12 cellular contexts compared by ENCODE assay signal in genomic region chr11:70323811-70324210, GRCh38. TPM values are rescaled to one million over a fixed set of nuclear protein-coding genes. Genes with fewer than 3 reads are reported as not detected.
A peak's percentile ranks its signal among the peaks of the same experiment; 100 is the strongest.
DNase-seq lines count a peak whose midpoint lies in the region; ATAC-seq and TF ChIP-seq lines count a peak whose summit lies in the region.
"Had no signal": no experiment of that assay in that cellular context is flagged by ENCODE, and none has a peak within 500 bp of the region (broad histone marks: within the 10 kb centered on the region; RNA-seq: fewer than 3 reads in every experiment).

No MANE protein-coding gene starts in this region.

- WGBS in mesodermal cell (ENCODE audit: insufficient coverage in 2 of 2), 2 experiments: 89 to 93% methylated on average over 1 of the region's 1 CpG

- peak overlapping the region; percentile 21 for H3K27ac Mint-ChIP-seq in stimulated activated naive CD8-positive, alpha-beta T cell treated with anti-CD3 and anti-CD28 coated beads, Interleukin-15, Interleukin-2, amounts not matched to agents 100 ng/mL and 50 ng/mL, for 24 hours
- peak overlapping the region; percentile 93 for H3K27ac Mint-ChIP-seq in chondrocyte (ENCODE audit: unreplicated experiment)
- H3K27ac Mint-ChIP-seq: activated CD4-positive, alpha-beta memory T cell treated with anti-CD3 and anti-CD28 coated beads, Interleukin-2, amount 10 ng/mL, durations not matched to agents 7 days and 5 days; CD4-positive, alpha-beta T cell had no signal

- H3K9me3 ChIP-seq in mesodermal cell (ENCODE audit: control insufficient read depth, low read length): no peaks in the 10 kb centered on the region
- H3K9me3 ChIP-seq: heart left ventricle, SJCRH30 had no signal

- no peaks in the 10 kb centered on the region for H3K27me3 Mint-ChIP-seq in stimulated activated naive CD8-positive, alpha-beta T cell treated with anti-CD3 and anti-CD28 coated beads, Interleukin-15, Interleukin-2, amounts not matched to agents 100 ng/mL and 50 ng/mL, for 24 hours
- H3K27me3 Mint-ChIP-seq in chondrocyte (ENCODE audit: low read depth): no peaks in the 10 kb centered on the region
- H3K27me3 Mint-ChIP-seq: activated CD4-positive, alpha-beta memory T cell treated with anti-CD3 and anti-CD28 coated beads, Interleukin-2, amount 10 ng/mL, durations not matched to agents 7 days and 5 days; CD4-positive, alpha-beta T cell had no signal

- no peak for DNase-seq in stimulated activated naive CD8-positive, alpha-beta T cell treated with anti-CD3 and anti-CD28 coated beads, Interleukin-15, Interleukin-2, amounts not matched to agents 100 U/mL and 50 U/mL, for 24 hours
- DNase-seq in chondrocyte (ENCODE audit: low spot score) (no peak), NCI-H510A treated with DMSO at 0.1 percent for 48 hours (lab: John Stamatoyannopoulos, UW) (no peak), SIG-M5 (lab: John Stamatoyannopoulos, UW) (no peak)
- DNase-seq: activated CD4-positive, alpha-beta memory T cell treated with anti-CD3 and anti-CD28 coated beads, Interleukin-2, amount 10 ng/mL, durations not matched to agents 7 days and 5 days; CD4-positive, alpha-beta T cell; heart left ventricle; SJCRH30 had no signal

- peaks cover 66% of the 10 kb centered on the region for H3K36me3 ChIP-seq in mesodermal cell (ENCODE audit: control insufficient read depth, insufficient read depth, low read length)

- peaks cover 12% of the 10 kb centered on the region for H3K4me1 Mint-ChIP-seq in stimulated activated naive CD8-positive, alpha-beta T cell treated with anti-CD3 and anti-CD28 coated beads, Interleukin-15, Interleukin-2, amounts not matched to agents 100 ng/mL and 50 ng/mL, for 24 hours (ENCODE audit: low read depth)
- peaks cover 37% of the 10 kb centered on the region for H3K4me1 Mint-ChIP-seq in chondrocyte (ENCODE audit: low read depth)

- peak overlapping the region; percentile 59 for H3K27ac ChIP-seq in mesodermal cell (ENCODE audit: low read depth, low read length, severe bottlenecking)
- H3K27ac ChIP-seq: SJCRH30 had no signal

- no peak overlapping the region for H3K4me3 Mint-ChIP-seq in stimulated activated naive CD8-positive, alpha-beta T cell treated with anti-CD3 and anti-CD28 coated beads, Interleukin-15, Interleukin-2, amounts not matched to agents 100 ng/mL and 50 ng/mL, for 24 hours
- peak overlapping the region; percentile 34 for H3K4me3 Mint-ChIP-seq in chondrocyte (ENCODE audit: unreplicated experiment)
- H3K4me3 Mint-ChIP-seq: activated CD4-positive, alpha-beta memory T cell treated with anti-CD3 and anti-CD28 coated beads, Interleukin-2, amount 10 ng/mL, durations not matched to agents 7 days and 5 days; CD4-positive, alpha-beta T cell had no signal

- H3K4me1 ChIP-seq in mesodermal cell (ENCODE audit: control insufficient read depth, insufficient read depth, low read length, poor library complexity, severe bottlenecking): peaks cover 24% of the 10 kb centered on the region
- H3K4me1 ChIP-seq: SJCRH30 had no signal

- H3K4me3 ChIP-seq in mesodermal cell (ENCODE audit: extremely low read depth, insufficient read depth, low read length, poor library complexity, severe bottlenecking): no peak overlapping the region
- H3K4me3 ChIP-seq: heart left ventricle, SJCRH30 had no signal

- H3K9me3 Mint-ChIP-seq in stimulated activated naive CD8-positive, alpha-beta T cell treated with anti-CD3 and anti-CD28 coated beads, Interleukin-15, Interleukin-2, amounts not matched to agents 100 ng/mL and 50 ng/mL, for 24 hours: no peaks in the 10 kb centered on the region
- H3K9me3 Mint-ChIP-seq in chondrocyte (ENCODE audit: low read depth): no peaks in the 10 kb centered on the region
- H3K9me3 Mint-ChIP-seq: activated CD4-positive, alpha-beta memory T cell treated with anti-CD3 and anti-CD28 coated beads, Interleukin-2, amount 10 ng/mL, durations not matched to agents 7 days and 5 days; CD4-positive, alpha-beta T cell had no signal

- peaks cover 51% of the 10 kb centered on the region for H3K36me3 Mint-ChIP-seq in stimulated activated naive CD8-positive, alpha-beta T cell treated with anti-CD3 and anti-CD28 coated beads, Interleukin-15, Interleukin-2, amounts not matched to agents 100 ng/mL and 50 ng/mL, for 24 hours (ENCODE audit: low read depth)
- peaks cover 14% of the 10 kb centered on the region for H3K36me3 Mint-ChIP-seq in chondrocyte (ENCODE audit: low read depth)

- ATAC-seq in stimulated activated naive CD8-positive, alpha-beta T cell treated with anti-CD3 and anti-CD28 coated beads, Interleukin-15, Interleukin-2, amounts not matched to agents 100 U/mL and 50 U/mL, for 24 hours: no peak
- ATAC-seq in HG03196 (IDR thresholded peaks at IDR 0.05; ENCODE audit: unreplicated experiment) (no peak), GM19351 (IDR thresholded peaks at IDR 0.05; ENCODE audit: unreplicated experiment) (no peak)

- TF ChIP-seq CTCF in chondrocyte (IDR thresholded peaks at IDR 0.05): no peak

RNA-seq across cellular contexts. Expression of gene PPFIA1, which starts 53.3 kb away (rescaled TPM):
- total RNA-seq in chondrocyte: 60.2 to 63.5 TPM (median 62.6 TPM) in 3 replicates
- 25.6 TPM for polyA plus RNA-seq in mesodermal cell (2013, experiment 1 of 2)
- 28.8 TPM for polyA plus RNA-seq in mesodermal cell (2013, experiment 2 of 2)
